In the genomic region with DNA sequence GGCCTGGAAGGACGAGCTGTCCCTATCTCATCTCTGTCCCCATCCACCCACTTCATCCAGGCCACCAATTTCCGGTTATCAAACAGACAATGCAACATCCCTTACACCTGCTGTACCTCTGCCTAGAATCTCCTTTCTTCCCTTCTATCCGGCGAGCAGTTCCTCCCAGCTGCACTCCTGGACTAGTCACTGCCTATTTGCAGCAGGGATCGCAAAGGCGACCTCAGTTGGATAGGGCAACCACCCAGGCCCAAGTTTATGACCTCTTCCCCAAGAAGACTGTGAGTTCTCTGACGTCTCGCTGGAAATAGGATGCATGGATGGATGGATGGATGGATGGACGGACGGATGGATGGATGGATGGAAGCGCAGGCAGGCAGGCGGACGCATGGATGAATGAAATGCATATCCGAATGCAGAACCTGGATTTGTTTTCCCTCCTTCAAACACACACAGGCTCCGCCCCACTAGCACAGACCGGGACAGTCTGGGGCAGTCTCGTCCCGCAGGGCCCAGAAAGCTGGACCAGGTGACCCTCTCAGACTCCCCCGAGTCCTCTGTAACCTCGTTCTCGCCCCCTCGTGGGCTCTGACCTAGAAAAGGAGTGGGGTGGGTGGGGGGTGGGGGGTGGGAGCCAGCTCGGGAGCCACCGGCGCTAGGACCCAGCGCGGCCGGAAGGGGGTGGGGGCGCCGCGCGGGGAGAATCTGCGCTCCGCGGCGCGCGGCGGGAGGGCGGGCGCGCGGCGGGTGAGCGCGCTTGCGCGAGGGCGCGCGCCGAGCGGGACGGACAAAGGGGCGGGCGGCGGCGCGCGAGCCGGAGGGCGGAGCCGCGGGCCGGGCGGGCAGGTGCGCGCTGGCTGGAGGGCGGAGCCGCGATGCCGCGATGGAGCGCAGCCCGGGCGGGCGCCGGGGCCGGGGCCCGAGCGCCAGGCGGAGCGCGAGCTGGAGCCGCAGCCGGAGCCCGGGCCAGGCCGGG, we compare ENCODE assay signal across 8 cellular contexts. TPM values are rescaled to one million over a fixed set of nuclear protein-coding genes. Genes with fewer than 3 reads are reported as not detected.
DNase-seq lines count a peak whose midpoint lies in the region; ATAC-seq, FAIRE-seq and TF ChIP-seq lines count a peak whose summit lies in the region.

A gene (plus strand): TSS at position 875 of the 976 bp plus-strand sequence. CDS start 24,867 bp downstream, outside the sequence.

- peak within 1 kb of the TSS; percentile 76 for H2AFZ ChIP-seq in HepG2 (ENCODE audit: low read length)

- H3K27me3 ChIP-seq in A673 (replicated peaks; ENCODE audit: insufficient read depth, low read depth, low read length, poor library complexity) (no peaks in the 10 kb centered on the region), colonic mucosa (peaks cover 5% of the 10 kb centered on the region), HepG2 (ENCODE audit: control insufficient read depth in 1 of 2, insufficient read depth in 2 of 2, low read length in 2 of 2) (peaks cover 14 to 45% of the 10 kb centered on the region in 2 experiments)

- TSS peak; percentile 77 for BruUV-seq in A673 (replicated peaks; lab: Mats Ljungman, UMichigan)
- no TSS peak for BruUV-seq in HepG2 (replicated peaks; lab: Mats Ljungman, UMichigan)

- TF ChIP-seq EP300 in HepG2 (IDR thresholded peaks at IDR 0.05; ENCODE audit: low read depth in 2 of 2, low read length in 2 of 2) (no peak), HepG2 (CRISPR knock-in tag; IDR thresholded peaks at IDR 0.05; ENCODE audit: borderline replicate concordance) (no peak)

- H3K4me1 ChIP-seq in A673 (ENCODE audit: insufficient read depth, low read length, poor library complexity, severe bottlenecking) (no peaks in the 10 kb centered on the region), colonic mucosa (peaks cover 5% of the 10 kb centered on the region), HepG2 (ENCODE audit: insufficient read depth, low read length) (peaks cover 48% of the 10 kb centered on the region)

- H3K79me2 ChIP-seq in HepG2 (ENCODE audit: insufficient read depth, low read length): no peaks in the 10 kb centered on the region

- H3K9ac ChIP-seq in colonic mucosa (ENCODE audit: low read depth in 2 of 2, low read length in 2 of 2): peak within 1 kb of the TSS; percentile 58
- peak within 1 kb of the TSS; percentile 34 for H3K9ac ChIP-seq in HepG2 (ENCODE audit: insufficient read depth, low read depth, low read length)

- CTCF ChIA-PET in A673 (lab: Charles Lee) (interaction anchor here (0.7 to 1.0 kb wide), 2 partner anchors 30 to 262 kb away, joined by 3 read pairs; a partner anchor contains a TSS), HepG2 (lab: Yijun Ruan, JAX; ENCODE audit: low intra/inter-chr PET ratio, low total read pairs) (no interaction called here)

- POLR2A ChIA-PET in A673 (lab: Charles Lee; ENCODE audit: low non-redundant PET): interaction anchor here (0.6 kb wide), 1 partner anchor 18 kb away, joined by 3 read pairs; no protein-coding TSS in a partner anchor
- POLR2A ChIA-PET in HepG2 (lab: Yijun Ruan, JAX): interaction anchor here (0.7 to 0.8 kb wide), 2 partner anchors 11 to 14 kb away, joined by 3 read pairs; no protein-coding TSS in a partner anchor

- in situ Hi-C loops in HepG2 (cut with HindIII; ENCODE audit: extremely low pct_ligation_motif_present, low pct_unique_long_range_greater_than_20kb): no loop called here

- no peak for TF ChIP-seq POLR2A in HepG2 (IDR thresholded peaks at IDR 0.05; ENCODE audit: insufficient read depth in 1 of 2, low read depth in 2 of 2, low read length in 2 of 2)

- H3K4me3 ChIP-seq in A673 (ENCODE audit: low read depth, low read length, poor library complexity, severe bottlenecking): peak within 1 kb of the TSS; percentile 85
- peak within 1 kb of the TSS; percentile 45 for H3K4me3 ChIP-seq in colonic mucosa
- H3K4me3 ChIP-seq in HepG2 (replicated peaks in 1 of 3; ENCODE audit: insufficient read depth in 1 of 3, low read depth in 2 of 3, low read length in 3 of 3): peak within 1 kb of the TSS; percentile 59 to 76 (median 61)

- TF ChIP-seq RAD21 in HepG2 (CRISPR knock-in tag; IDR thresholded peaks at IDR 0.05): no peak

- H4K20me1 ChIP-seq in HepG2 (ENCODE audit: insufficient read depth, low read length): no peaks in the 10 kb centered on the region

- TF ChIP-seq CTCF in A673 (conservative IDR thresholded peaks at IDR 0.05; ENCODE audit: low read depth, low read length) (no peak), colonic mucosa (IDR thresholded peaks at IDR 0.05) (no peak), HepG2 (CRISPR knock-in tag; IDR thresholded peaks at IDR 0.05) (no peak)

- H3K27ac ChIP-seq in A673 (ENCODE audit: low read depth, low read length, poor library complexity, severe bottlenecking): peak within 1 kb of the TSS; percentile 78
- no peak within 1 kb of the TSS for H3K27ac ChIP-seq in colonic mucosa
- no peak within 1 kb of the TSS for H3K27ac ChIP-seq in HepG2 (ENCODE audit: extremely low read length, insufficient read depth, low read length)

- DNase-seq in A673 (ENCODE audit: low spot score): peak; percentile 90
- peak; percentile 91 for DNase-seq in NCI-H510A (lab: John Stamatoyannopoulos, UW)
- peak; percentile 86 for DNase-seq in activated CD4-positive, alpha-beta T cell treated with anti-CD3 and anti-CD28 coated beads for 48 hours
- DNase-seq in colonic mucosa: peak; percentile 76
- peak; percentile 40 for DNase-seq in HepG2 (ENCODE audit: low spot score)
- DNase-seq in stimulated activated CD4-positive, alpha-beta T cell treated with anti-CD3 and anti-CD28 coated beads, Interleukin-4, amount 100 ng/mL, for 1 hour: peak; percentile 84

- no peaks in the 10 kb centered on the region for H3K9me3 ChIP-seq in A673 (ENCODE audit: low read depth, low read length, poor library complexity, severe bottlenecking)
- no peaks in the 10 kb centered on the region for H3K9me3 ChIP-seq in colonic mucosa
- no peaks in the 10 kb centered on the region for H3K9me3 ChIP-seq in HepG2 (ENCODE audit: low read length)

- H3K4me2 ChIP-seq in HepG2 (ENCODE audit: low read depth, low read length): peak within 1 kb of the TSS; percentile 89

- H3K36me3 ChIP-seq in A673 (ENCODE audit: insufficient read depth, low read length, poor library complexity, severe bottlenecking): no peaks in the 10 kb centered on the region
- H3K36me3 ChIP-seq in colonic mucosa: no peaks in the 10 kb centered on the region
- no peaks in the 10 kb centered on the region for H3K36me3 ChIP-seq in HepG2 (replicated peaks in 1 of 2; ENCODE audit: control insufficient read depth in 1 of 2, insufficient read depth in 2 of 2, low read length in 2 of 2)

- WGBS in HepG2 (ENCODE audit: low lambda C conversion rate): 8% methylated on average over 26 of the region's 88 CpGs

- FAIRE-seq in HepG2 (lab: Jason Lieb, UNC): peak; percentile 65

- intact Hi-C loops in A673 (cut with micrococcal nuclease; ENCODE audit: unreplicated experiment) (no loop called here), colonic mucosa (cut with DNase I) (no loop called here), HepG2 (cut with micrococcal nuclease; ENCODE audit: unreplicated experiment) (no loop called here)

- ATAC-seq in GM18909 (IDR thresholded peaks at IDR 0.05; ENCODE audit: poor library complexity, unreplicated experiment) (peak; percentile 90), HG03342 (IDR thresholded peaks at IDR 0.05; ENCODE audit: unreplicated experiment) (peak; percentile 74), HepG2 (peak; percentile 72)

TF ChIP-seq in HepG2, 621 proteins besides CTCF, POLR2A, EP300 and RAD21 (continues in another document):
- TF ChIP-seq, protein P1, sequence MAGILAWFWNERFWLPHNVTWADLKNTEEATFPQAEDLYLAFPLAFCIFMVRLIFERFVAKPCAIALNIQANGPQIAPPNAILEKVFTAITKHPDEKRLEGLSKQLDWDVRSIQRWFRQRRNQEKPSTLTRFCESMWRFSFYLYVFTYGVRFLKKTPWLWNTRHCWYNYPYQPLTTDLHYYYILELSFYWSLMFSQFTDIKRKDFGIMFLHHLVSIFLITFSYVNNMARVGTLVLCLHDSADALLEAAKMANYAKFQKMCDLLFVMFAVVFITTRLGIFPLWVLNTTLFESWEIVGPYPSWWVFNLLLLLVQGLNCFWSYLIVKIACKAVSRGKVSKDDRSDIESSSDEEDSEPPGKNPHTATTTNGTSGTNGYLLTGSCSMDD (CRISPR knock-in tag; IDR thresholded peaks at IDR 0.05): no peak
- TF ChIP-seq ATRX (CRISPR knock-in tag; IDR thresholded peaks at IDR 0.05; ENCODE audit: borderline replicate concordance): no peak

RNA-seq across cellular contexts. Expression of the gene that starts here (rescaled TPM):
- total RNA-seq in A673 (2021) (22.2 and 26.8 TPM in 2 replicates), colonic mucosa (1 to 10 TPM; 1.0 to 1.4 TPM), HepG2 (2016; rRNA removed; fragmentation: Illumina TruSeq; extraction: Trizol) (0.15 and 0.18 TPM in 2 replicates)
- total RNA-seq in HepG2 (2016; cell fraction: cytosol; rRNA removed; fragmentation: Illumina TruSeq; extraction: Trizol; ENCODE audit: low read depth): 0.09 TPM in 1 of 2 replicates, not detected in the other
- total RNA-seq in HepG2 (2016; cell fraction: insoluble cytoplasmic fraction; rRNA removed; fragmentation: Illumina TruSeq; extraction: Trizol): 0.19 and 0.25 TPM in 2 replicates
- total RNA-seq in HepG2 (2016; cell fraction: membrane; rRNA removed; fragmentation: Illumina TruSeq; extraction: Trizol): 0.22 and 0.28 TPM in 2 replicates
- total RNA-seq in HepG2 (2016; cell fraction: nucleus; rRNA removed; fragmentation: Illumina TruSeq; extraction: Trizol): 0.13 and 0.16 TPM in 2 replicates
- 0.17 and 0.26 TPM in 2 replicates for polyA plus RNA-seq in HepG2 (2011; rRNA removed)
- polyA plus RNA-seq in HepG2 (2011; cell fraction: cytosol; rRNA removed): 0.19 and 0.26 TPM in 2 replicates
- 0.59 and 0.61 TPM in 2 replicates for polyA plus RNA-seq in HepG2 (2011; cell fraction: nucleus; rRNA removed)
- 0.44 and 0.76 TPM in 2 replicates for polyA plus RNA-seq in HepG2 (2012)
- polyA plus RNA-seq in HepG2 (2016; cell fraction: cytosol; fragmentation: Illumina TruSeq; extraction: Trizol; ENCODE audit: low read depth): 0.06 and 0.08 TPM in 2 replicates
- polyA plus RNA-seq in HepG2 (2016; cell fraction: insoluble cytoplasmic fraction; fragmentation: Illumina TruSeq; extraction: Trizol; ENCODE audit: low read depth): 0.66 and 0.71 TPM in 2 replicates
- 0.19 and 0.34 TPM in 2 replicates for polyA plus RNA-seq in HepG2 (2016; cell fraction: membrane; fragmentation: Illumina TruSeq; extraction: Trizol; ENCODE audit: low read depth)
- 0.70 and 0.92 TPM in 2 replicates for polyA plus RNA-seq in HepG2 (2016; cell fraction: nucleus; fragmentation: Illumina TruSeq; extraction: Trizol; ENCODE audit: insufficient read depth, low read depth)
- polyA minus RNA-seq in HepG2 (2011; rRNA and poly(A)+ RNA removed; ENCODE audit: low replicate concordance): 0.16 and 0.52 TPM in 2 replicates
- 0.26 and 0.59 TPM in 2 replicates for polyA minus RNA-seq in HepG2 (2011; cell fraction: cytosol; rRNA and poly(A)+ RNA removed)
- 0.13 and 0.25 TPM in 2 replicates for polyA minus RNA-seq in HepG2 (2011; cell fraction: nucleus; rRNA and poly(A)+ RNA removed)

Comparison
In these comparisons a context has a peak if more than half of its experiments do, and no peak if none do; other contexts are left out.
1. Peak in DNase-seq, ATAC-seq, H3K4me3 ChIP-seq, H3K9ac ChIP-seq and H3K4me2 ChIP-seq in HepG2; RNA of the gene not detected or under 1 TPM.
2. DNase-seq: peak in every context shown above with its lines; median percentile 91 in NCI-H510A; 90 in A673; 86 in activated CD4-positive, alpha-beta T cell treated with anti-CD3 and anti-CD28 coated beads for 48 hours; 84 in stimulated activated CD4-positive, alpha-beta T cell treated with anti-CD3 and anti-CD28 coated beads, Interleukin-4, amount 100 ng/mL, for 1 hour; 76 in colonic mucosa; 40 in HepG2.